Comparison of ENCODE assay signal across 17 cellular contexts in the genomic region with DNA sequence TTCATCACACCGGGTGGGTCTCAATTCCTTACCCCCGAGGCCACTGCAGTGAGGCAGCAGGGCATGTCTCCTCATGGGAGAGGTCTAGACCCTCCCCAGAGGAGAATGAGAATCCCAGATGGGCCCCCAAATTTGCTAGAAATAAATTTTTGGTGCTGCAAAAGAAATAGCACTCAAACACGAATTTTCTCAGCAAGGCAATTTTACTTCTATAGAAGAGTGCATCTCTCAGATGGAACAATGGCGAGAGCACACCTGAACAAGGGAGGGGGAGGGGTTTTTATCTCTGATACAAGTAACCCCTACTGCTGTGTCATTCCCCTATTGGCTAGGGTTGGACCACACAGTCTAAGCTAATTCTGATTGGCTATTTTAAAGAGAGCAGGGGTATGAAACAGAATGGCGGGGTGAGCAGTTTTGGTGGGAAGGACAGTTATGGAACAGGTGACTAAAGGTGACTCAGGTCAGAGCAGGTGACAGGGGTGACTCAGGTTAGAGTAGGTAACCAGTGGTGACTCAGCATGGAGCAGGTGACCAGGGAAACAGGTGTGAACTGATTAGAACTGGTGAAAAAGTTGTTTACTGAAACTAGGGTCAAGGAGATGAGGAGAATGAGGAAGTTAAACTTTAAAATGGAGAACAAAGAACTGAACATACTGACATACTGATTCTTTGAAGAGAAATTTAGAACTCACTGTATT.
A peak's percentile ranks its signal among the peaks of the same experiment; 100 is the strongest.
DNase-seq lines count a peak whose midpoint lies in the region; ATAC-seq and TF ChIP-seq lines count a peak whose summit lies in the region.
"Had no signal": no experiment of that assay in that cellular context is flagged by ENCODE, and none has a peak within 500 bp of the region (broad histone marks: within the 10 kb centered on the region; RNA-seq: fewer than 3 reads in every experiment).

No MANE protein-coding gene starts in this region.

- H4K20me1 ChIP-seq in HCT116 (ENCODE audit: insufficient read depth) (no peaks in the 10 kb centered on the region), OCI-LY3 (ENCODE audit: insufficient read depth, low read length) (no peaks in the 10 kb centered on the region)

- H3K79me2 ChIP-seq in HCT116 (ENCODE audit: insufficient read depth, low read length) (no peaks in the 10 kb centered on the region), OCI-LY3 (ENCODE audit: low read length) (no peaks in the 10 kb centered on the region)

- H3K9ac ChIP-seq in HCT116 (ENCODE audit: low read length) (no peak overlapping the region), OCI-LY3 (ENCODE audit: low read length) (no peak overlapping the region), endodermal cell (ENCODE audit: extremely low read depth, low read length, poor library complexity, severe bottlenecking) (no peak overlapping the region)

- no peaks in the 10 kb centered on the region for H3K4me1 ChIP-seq in HCT116 (ENCODE audit: control insufficient read depth in 1 of 2, insufficient read depth in 2 of 2, low read length in 2 of 2)
- H3K4me1 ChIP-seq in OCI-LY3 (ENCODE audit: low read length) = peaks cover 31% of the 10 kb centered on the region
- no peaks in the 10 kb centered on the region for H3K4me1 ChIP-seq in endodermal cell (ENCODE audit: control insufficient read depth, insufficient read depth, low read length)
- H3K4me1 ChIP-seq: HAP-1 had no signal

- H3K36me3 ChIP-seq in HCT116 (ENCODE audit: control insufficient read depth in 1 of 2, insufficient read depth in 2 of 2, low read length in 2 of 2) (no peaks in the 10 kb centered on the region), OCI-LY3 (replicated peaks; ENCODE audit: low read depth, low read length) (peaks cover 37% of the 10 kb centered on the region), endodermal cell (ENCODE audit: control insufficient read depth, insufficient read depth, low read length) (no peaks in the 10 kb centered on the region)
- H3K36me3 ChIP-seq: HAP-1 had no signal

- no peak for TF ChIP-seq CTCF in HCT116 (IDR thresholded peaks at IDR 0.05 in 2 of 3, conservative IDR thresholded peaks at IDR 0.05 in 1 of 3; ENCODE audit: borderline replicate concordance in 1 of 3, insufficient read depth in 1 of 3, low read depth in 2 of 3, low read length in 2 of 3)
- TF ChIP-seq CTCF in OCI-LY3 (IDR thresholded peaks at IDR 0.05; ENCODE audit: low read depth, low read length) = no peak
- no peak for TF ChIP-seq CTCF in endodermal cell (conservative IDR thresholded peaks at IDR 0.05)

- no peak overlapping the region for H3K4me2 ChIP-seq in HCT116 (ENCODE audit: low read length)
- no peak overlapping the region for H3K4me2 ChIP-seq in OCI-LY3 (ENCODE audit: low read length)

- H3K27me3 ChIP-seq in HCT116 (ENCODE audit: insufficient read depth, low read length) (no peaks in the 10 kb centered on the region), OCI-LY3 (ENCODE audit: low read depth, low read length) (no peaks in the 10 kb centered on the region), endodermal cell (ENCODE audit: control insufficient read depth, insufficient read depth, low read length, poor library complexity, severe bottlenecking) (no peaks in the 10 kb centered on the region)

- no peak for TF ChIP-seq POLR2A in HCT116 (IDR thresholded peaks at IDR 0.05; ENCODE audit: borderline replicate concordance, extremely low read depth, insufficient read depth, insufficient read length)

- intact Hi-C loops in HCT116 (cut with micrococcal nuclease) = no loop called here

- H3K27ac Mint-ChIP-seq in endodermal cell = no peak overlapping the region
- H3K27ac Mint-ChIP-seq in activated naive CD8-positive, alpha-beta T cell treated with anti-CD3 and anti-CD28 coated beads, Interleukin-2, amount 50 U/mL, for 24 hours = no peak overlapping the region
- H3K27ac Mint-ChIP-seq: IgD-negative memory B cell had no signal

- H2AFZ ChIP-seq in HCT116 (ENCODE audit: low read depth, low read length, poor library complexity, severe bottlenecking) (no peak overlapping the region), OCI-LY3 (ENCODE audit: low read depth, low read length) (no peak overlapping the region)

- peaks cover 63% of the 10 kb centered on the region for H3K9me3 Mint-ChIP-seq in endodermal cell
- peaks cover 39% of the 10 kb centered on the region for H3K9me3 Mint-ChIP-seq in activated naive CD8-positive, alpha-beta T cell treated with anti-CD3 and anti-CD28 coated beads, Interleukin-2, amount 50 U/mL, for 24 hours

- RAD21 ChIA-PET in HCT116 (lab: Charles Lee; ENCODE audit: low non-redundant PET in 1 of 2, low total read pairs in 2 of 2, uncharacterized antibody in 2 of 2, unreplicated experiment in 2 of 2) = no interaction called here

- peaks cover 6% of the 10 kb centered on the region for H3K27me3 Mint-ChIP-seq in endodermal cell (ENCODE audit: insufficient read depth)
- H3K27me3 Mint-ChIP-seq in activated naive CD8-positive, alpha-beta T cell treated with anti-CD3 and anti-CD28 coated beads, Interleukin-2, amount 50 U/mL, for 24 hours = no peaks in the 10 kb centered on the region

- H3K4me3 ChIP-seq in HCT116 (replicated peaks in 1 of 2; ENCODE audit: low read depth in 1 of 2, low read length in 2 of 2) = no peak overlapping the region
- H3K4me3 ChIP-seq in OCI-LY3 (ENCODE audit: low read length) = no peak overlapping the region
- H3K4me3 ChIP-seq in endodermal cell (ENCODE audit: low read length) = peak overlapping the region; percentile 41
- H3K4me3 ChIP-seq: HAP-1 had no signal

- DNase-seq in HCT116 (ENCODE audit: low read depth, low spot score) (no peak), endodermal cell (no peak), renal cortical epithelial cell (ENCODE audit: low read depth) (peak; percentile 2), KG1 (lab: John Stamatoyannopoulos, UW) (no peak), NCI-H1048 (lab: John Stamatoyannopoulos, UW) (no peak)
- DNase-seq in activated naive CD8-positive, alpha-beta T cell treated with anti-CD3 and anti-CD28 coated beads, Interleukin-2, amount 50 U/mL, for 24 hours = no peak
- DNase-seq: AML-193, NCI-H1436, NCI-H1930, NCI-H446, NCI-H69, SHP77 treated with DMSO at 0.1 percent for 48 hours had no signal

- no peak overlapping the region for H3K4me3 Mint-ChIP-seq in endodermal cell
- H3K4me3 Mint-ChIP-seq in activated naive CD8-positive, alpha-beta T cell treated with anti-CD3 and anti-CD28 coated beads, Interleukin-2, amount 50 U/mL, for 24 hours = no peak overlapping the region
- H3K4me3 Mint-ChIP-seq: IgD-negative memory B cell had no signal

- no peak for TF ChIP-seq RAD21 in HCT116 (IDR thresholded peaks at IDR 0.05; ENCODE audit: low read depth)

- peaks cover 3 to 6% of the 10 kb centered on the region in 2 experiments; a peak in 2 of 4 replicates for H3K9me3 ChIP-seq in HCT116 (ENCODE audit: control insufficient read depth in 1 of 2, insufficient read depth in 1 of 2, low read depth in 1 of 2, low read length in 2 of 2)
- peaks cover 67% of the 10 kb centered on the region for H3K9me3 ChIP-seq in OCI-LY3 (ENCODE audit: insufficient read depth, low read length)
- H3K9me3 ChIP-seq in endodermal cell (ENCODE audit: control insufficient read depth, low read length) = peaks cover 72% of the 10 kb centered on the region
- H3K9me3 ChIP-seq: HAP-1 had no signal

- no peaks in the 10 kb centered on the region for H3K4me1 Mint-ChIP-seq in endodermal cell
- H3K4me1 Mint-ChIP-seq in activated naive CD8-positive, alpha-beta T cell treated with anti-CD3 and anti-CD28 coated beads, Interleukin-2, amount 50 U/mL, for 24 hours = no peaks in the 10 kb centered on the region
- H3K4me1 Mint-ChIP-seq: IgD-negative memory B cell had no signal

- BruUV-seq in HCT116 (replicated peaks; lab: Mats Ljungman, UMichigan) = no TSS peak

- CTCF ChIA-PET in HCT116 (lab: Charles Lee) = no interaction called here

- ATAC-seq in HCT116 = no peak
- ATAC-seq in activated naive CD8-positive, alpha-beta T cell treated with anti-CD3 and anti-CD28 coated beads, Interleukin-2, amount 50 U/mL, for 24 hours = no peak
- ATAC-seq: SK-N-SH treated with all-trans-retinoic acid at 6 μM for 48 hours had no signal

- WGBS in endodermal cell (ENCODE audit: insufficient coverage in 1 of 2, insufficient read length in 1 of 2), 2 experiments = 90 to 93% methylated on average over 5 of the region's 5 CpGs

- peaks cover 11% of the 10 kb centered on the region for H3K36me3 Mint-ChIP-seq in endodermal cell (ENCODE audit: low read depth)
- H3K36me3 Mint-ChIP-seq in activated naive CD8-positive, alpha-beta T cell treated with anti-CD3 and anti-CD28 coated beads, Interleukin-2, amount 50 U/mL, for 24 hours (ENCODE audit: low read depth) = peaks cover 3% of the 10 kb centered on the region
- H3K36me3 Mint-ChIP-seq: IgD-negative memory B cell had no signal

- no peaks in the 10 kb centered on the region for H3K9me2 ChIP-seq in HCT116 (ENCODE audit: insufficient read depth)

- POLR2A ChIA-PET in HCT116 (lab: Charles Lee) = no interaction called here

- H3K27ac ChIP-seq in HCT116 (ENCODE audit: low read depth, low read length) (no peak overlapping the region), OCI-LY3 (ENCODE audit: low read length) (peak overlapping the region; percentile 75), endodermal cell (ENCODE audit: low read depth, low read length) (no peak overlapping the region)
- H3K27ac ChIP-seq: C4-2B had no signal

TF ChIP-seq in HCT116, 20 proteins besides CTCF, POLR2A, EP300 and RAD21:
- TF ChIP-seq CBX3 (IDR thresholded peaks at IDR 0.05; ENCODE audit: low read depth) (0 out of 2 replicates have a peak, but pooled peaks have one; percentile 26), SP1 (IDR thresholded peaks at IDR 0.05; ENCODE audit: low read depth) (no peak)
